10 cellular contexts compared by ENCODE assay signal in the genomic region with DNA sequence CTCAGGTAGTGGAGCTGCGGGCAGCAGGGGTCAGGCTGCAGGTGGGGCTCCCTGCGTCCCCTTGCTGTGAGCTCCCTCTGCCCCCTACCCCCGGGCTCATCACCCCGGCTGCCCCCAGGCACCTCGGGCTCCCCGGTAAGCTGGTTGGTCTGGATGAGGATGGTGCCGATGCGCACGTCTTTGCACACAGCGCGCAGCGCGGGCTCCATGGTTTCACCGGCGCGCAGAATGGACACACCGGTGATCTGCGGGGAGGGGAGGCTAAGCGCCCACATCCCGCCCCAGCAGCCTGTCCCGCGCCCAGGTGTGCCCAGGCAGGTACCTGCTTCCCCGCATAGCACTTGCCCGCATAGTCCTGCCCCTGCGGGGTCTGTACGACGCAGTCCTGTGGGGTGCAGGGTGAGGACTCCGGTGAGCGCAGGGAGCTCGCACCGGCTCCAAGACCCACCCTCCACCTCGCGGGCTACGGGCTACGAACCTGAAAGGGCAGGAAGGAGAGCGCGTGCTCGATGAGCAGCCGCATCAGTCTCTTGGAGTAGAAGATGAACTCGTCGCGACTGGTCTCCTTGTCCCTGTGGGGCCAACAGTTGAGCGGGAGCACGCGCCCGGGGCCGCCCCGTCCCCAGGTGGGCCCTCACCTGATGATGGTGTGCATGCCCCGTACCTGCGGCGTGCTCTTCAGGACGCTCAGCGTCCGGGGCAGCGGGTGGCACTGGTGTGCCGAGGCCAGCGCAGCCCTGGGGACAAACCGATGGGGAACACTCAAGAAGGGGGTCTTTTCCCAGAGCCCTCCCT. TPM values are rescaled to one million over a fixed set of nuclear protein-coding genes. Genes with fewer than 3 reads are reported as not detected.
DNase-seq lines count a peak whose midpoint lies in the region; TF ChIP-seq lines count a peak whose summit lies in the region.
"Had no signal": no experiment of that assay in that cellular context is flagged by ENCODE, and none has a peak within 500 bp of the region (broad histone marks: within the 10 kb centered on the region; RNA-seq: fewer than 3 reads in every experiment).

No MANE protein-coding gene starts in this region.

- H2AK5ac ChIP-seq in neuronal stem cell (ENCODE audit: low read depth, low read length) = peak overlapping the region; percentile 84

- H3K23ac ChIP-seq in neuronal stem cell (ENCODE audit: low read depth, low read length, poor library complexity) = peak overlapping the region; percentile 89

- no peak overlapping the region for H2AFZ ChIP-seq in neuronal stem cell (ENCODE audit: low read length)

- H3K27me3 ChIP-seq in Caco-2 (replicated peaks; ENCODE audit: control insufficient read depth, insufficient read depth, low read length) (no peaks in the 10 kb centered on the region), HUES48 (ENCODE audit: control insufficient read depth, insufficient read depth, low read length) (no peaks in the 10 kb centered on the region), neuronal stem cell (ENCODE audit: control insufficient read depth in 3 of 3, insufficient read depth in 3 of 3, low read depth in 1 of 3, low read length in 3 of 3) (no peaks in the 10 kb centered on the region), colonic mucosa (no peaks in the 10 kb centered on the region)

- H4K91ac ChIP-seq in neuronal stem cell (ENCODE audit: low read depth, low read length, poor library complexity) = no peak overlapping the region

- peak overlapping the region; percentile 8 for H3K14ac ChIP-seq in neuronal stem cell (ENCODE audit: low read length)

- H3K4me1 ChIP-seq in Caco-2 = no peaks in the 10 kb centered on the region
- H3K4me1 ChIP-seq in HUES48 (ENCODE audit: control insufficient read depth, insufficient read depth, low read length) = peaks cover 10% of the 10 kb centered on the region
- peaks cover 0 to 5% of the 10 kb centered on the region in 2 donors for H3K4me1 ChIP-seq in neuronal stem cell (ENCODE audit: control insufficient read depth in 2 of 2, insufficient read depth in 1 of 2, low read depth in 1 of 2, low read length in 2 of 2)
- no peaks in the 10 kb centered on the region for H3K4me1 ChIP-seq in colonic mucosa

- no peak overlapping the region for H2BK12ac ChIP-seq in neuronal stem cell (ENCODE audit: low read length)

- H3K27me3 Mint-ChIP-seq in Caco-2 (ENCODE audit: insufficient read depth, unreplicated experiment) = no peaks in the 10 kb centered on the region
- H3K27me3 Mint-ChIP-seq: naive B cell had no signal

- peak overlapping the region; percentile 79 for H3K27ac Mint-ChIP-seq in Caco-2 (ENCODE audit: unreplicated experiment)

- POLR2A ChIA-PET in Caco-2 (lab: Charles Lee) = no interaction called here

- peak in 1 of 2 experiments; percentile 48 for DNase-seq in Caco-2
- DNase-seq in epithelial cell of prostate (ENCODE audit: low read depth, low spot score) = no peak
- DNase-seq in neuronal stem cell (ENCODE audit: low spot score) = no peak
- no peak for DNase-seq in hepatic stellate cell (ENCODE audit: low spot score)
- DNase-seq in NCI-H1048 (lab: John Stamatoyannopoulos, UW) = no peak
- no peak for DNase-seq in colonic mucosa
- DNase-seq: kidney glomerular epithelial cell had no signal

- no CpG with 5 or more reads among the region's 58 CpGs for WGBS in neuronal stem cell (ENCODE audit: extremely low coverage in 2 of 2, insufficient read length in 2 of 2, insufficient replicate concordance in 1 of 2), 2 donors

- H4K8ac ChIP-seq in neuronal stem cell (ENCODE audit: low read depth, low read length) = peak overlapping the region; percentile 23

- H3K4me1 Mint-ChIP-seq in Caco-2 (ENCODE audit: low read depth, unreplicated experiment) = peaks cover 7% of the 10 kb centered on the region

- H3K79me1 ChIP-seq in neuronal stem cell (ENCODE audit: low read depth, low read length) = peaks cover 23% of the 10 kb centered on the region

- peak overlapping the region; percentile 22; the same call in 1 of the 2 replicates for H3K9ac ChIP-seq in HUES48 (ENCODE audit: low read depth, low read length)
- peak overlapping the region; percentile 71 for H3K9ac ChIP-seq in neuronal stem cell (ENCODE audit: low read depth, low read length, poor library complexity)
- H3K9ac ChIP-seq in colonic mucosa (ENCODE audit: low read depth in 2 of 2, low read length in 2 of 2) = no peak overlapping the region

- H2BK15ac ChIP-seq in neuronal stem cell (ENCODE audit: low read length) = no peak overlapping the region

- peak overlapping the region; percentile 66 for H2BK5ac ChIP-seq in neuronal stem cell (ENCODE audit: low read length)

- H3K4me3 ChIP-seq in Caco-2 (ENCODE audit: low read depth, low read length) (no peak overlapping the region), HUES48 (ENCODE audit: low read depth, low read length) (peak overlapping the region; percentile 54), neuronal stem cell (ENCODE audit: low read length in 2 of 2) (no peak overlapping the region), colonic mucosa (no peak overlapping the region)

- H3K4me2 ChIP-seq in neuronal stem cell (ENCODE audit: insufficient read depth, low read length, poor library complexity, severe bottlenecking) = no peak overlapping the region

- no TSS peak for BruUV-seq in Caco-2 (replicated peaks; lab: Mats Ljungman, UMichigan)

- H3K36me3 Mint-ChIP-seq in Caco-2 (ENCODE audit: insufficient read depth, unreplicated experiment) = peaks cover 94% of the 10 kb centered on the region
- H3K36me3 Mint-ChIP-seq: activated naive CD4-positive, alpha-beta T cell treated with anti-CD3 and anti-CD28 coated beads, Interleukin-2, amount 50 U/mL, for 72 hours had no signal

- no peak overlapping the region for H3K18ac ChIP-seq in neuronal stem cell (ENCODE audit: low read length)

- no peak overlapping the region for H2BK120ac ChIP-seq in neuronal stem cell (ENCODE audit: low read depth, low read length)

- H3K9me3 ChIP-seq in Caco-2 = 0 out of 2 replicates have a peak, but pooled peaks cover 4% of the 10 kb centered on the region
- no peaks in the 10 kb centered on the region for H3K9me3 ChIP-seq in HUES48 (ENCODE audit: control insufficient read depth, insufficient read depth, low read length)
- H3K9me3 ChIP-seq in neuronal stem cell (replicated peaks in 1 of 2; ENCODE audit: control insufficient read depth in 2 of 2, insufficient read depth in 1 of 2, low read depth in 1 of 2, low read length in 2 of 2) = peaks cover 0 to 2% of the 10 kb centered on the region in 2 donors
- no peaks in the 10 kb centered on the region for H3K9me3 ChIP-seq in colonic mucosa

- H3K27ac ChIP-seq in HUES48 (ENCODE audit: low read depth, low read length) (no peak overlapping the region), epithelial cell of prostate (peak overlapping the region; percentile 96), neuronal stem cell (replicated peaks; ENCODE audit: low read length) (no peak overlapping the region), colonic mucosa (no peak overlapping the region)

- TF ChIP-seq CTCF in Caco-2 (IDR thresholded peaks at IDR 0.05; ENCODE audit: insufficient read depth in 1 of 2, low read depth in 1 of 2, low read length in 1 of 2, severe bottlenecking in 1 of 2, unreplicated experiment in 1 of 2) (no peak), colonic mucosa (IDR thresholded peaks at IDR 0.05) (no peak)

- H3K9me3 Mint-ChIP-seq in Caco-2 (ENCODE audit: unreplicated experiment) = no peaks in the 10 kb centered on the region
- H3K9me3 Mint-ChIP-seq: activated naive CD4-positive, alpha-beta T cell treated with anti-CD3 and anti-CD28 coated beads, Interleukin-2, amount 50 U/mL, for 72 hours had no signal

- no peak overlapping the region for H3K4ac ChIP-seq in neuronal stem cell (ENCODE audit: low read length)

- CTCF ChIA-PET in Caco-2 (lab: Charles Lee) = no interaction called here

- no peak overlapping the region for H3K4me3 Mint-ChIP-seq in Caco-2 (ENCODE audit: unreplicated experiment)

- H3K36me3 ChIP-seq in Caco-2 (ENCODE audit: control insufficient read depth, insufficient read depth, low read length) (peaks cover 27% of the 10 kb centered on the region), HUES48 (ENCODE audit: control insufficient read depth, insufficient read depth, low read length) (peaks cover 40% of the 10 kb centered on the region), neuronal stem cell (replicated peaks in 1 of 2; ENCODE audit: control insufficient read depth in 2 of 2, insufficient read depth in 2 of 2, low read length in 2 of 2) (peaks cover 43 to 89% of the 10 kb centered on the region in 2 donors), colonic mucosa (peaks cover 17% of the 10 kb centered on the region)

- intact Hi-C loops in Caco-2 (cut with micrococcal nuclease; ENCODE audit: unreplicated experiment) (no loop called here), colonic mucosa (cut with DNase I) (no loop called here)

RNA-seq across cellular contexts. Expression of gene UCKL1, which starts 15.5 kb away (rescaled TPM):
- total RNA-seq in Caco-2 (2022) (101 and 113 TPM in 2 replicates), colonic mucosa (10 to 100 TPM; 33.6 to 49.5 TPM)
- polyA plus RNA-seq in neuronal stem cell (2013, experiment 1 of 2) = 17.0 TPM
- polyA plus RNA-seq in neuronal stem cell (2013, experiment 2 of 2) = 15.6 TPM

RNA-seq across cellular contexts. Expression of gene ZNF512B, which starts 29.1 kb away (rescaled TPM):
- 40.0 and 47.9 TPM in 2 replicates for total RNA-seq in Caco-2 (2022)
- polyA plus RNA-seq in neuronal stem cell (2013, experiment 1 of 2) = 7.8 TPM
- 7.3 TPM for polyA plus RNA-seq in neuronal stem cell (2013, experiment 2 of 2)
- 1 to 10 TPM; 1.9 TPM for total RNA-seq in colonic mucosa

RNA-seq across cellular contexts. Expression of gene SAMD10, which starts 38.8 kb away (rescaled TPM):
- total RNA-seq in Caco-2 (2022) (13.4 and 13.6 TPM in 2 replicates), colonic mucosa (1 to 10 TPM; 6.1 to 6.4 TPM)
- polyA plus RNA-seq in neuronal stem cell (2013, experiment 1 of 2) = 6.5 TPM
- polyA plus RNA-seq in neuronal stem cell (2013, experiment 2 of 2) = 5.8 TPM

RNA-seq across cellular contexts. Expression of gene PRPF6, which starts 40.3 kb away (rescaled TPM):
- 176 and 181 TPM in 2 replicates for total RNA-seq in Caco-2 (2022)
- polyA plus RNA-seq in neuronal stem cell (2013, experiment 1 of 2) = 50.0 TPM
- 49.3 TPM for polyA plus RNA-seq in neuronal stem cell (2013, experiment 2 of 2)
- 10 to 100 TPM; 53.0 to 68.6 TPM for total RNA-seq in colonic mucosa

RNA-seq across cellular contexts. Expression of gene DNAJC5, which starts 45.7 kb away (rescaled TPM):
- 117 and 124 TPM in 2 replicates for total RNA-seq in Caco-2 (2022)
- polyA plus RNA-seq in neuronal stem cell (2013, experiment 1 of 2) = 17.2 TPM
- polyA plus RNA-seq in neuronal stem cell (2013, experiment 2 of 2) = 16.8 TPM
- total RNA-seq in colonic mucosa = 10 to 100 TPM; 58.9 to 63.9 TPM

Comparison
In these comparisons a context has a peak if more than half of its experiments do, and no peak if none do; other contexts are left out.
1. H3K9ac ChIP-seq: peak in HUES48 (single experiment) and neuronal stem cell (single experiment); none in colonic mucosa (0 of 2).
2. RNA of gene ZNF512B, which starts 29.1 kb away (total RNA-seq): 40.0 to 47.9 TPM in Caco-2; 1.9 TPM in colonic mucosa; every median in the first group is over 10 times any median in the second.